In genomic region chr13:20637811-20638210, GRCh38 we compare ENCODE assay signal across 26 cellular contexts.
"Had no signal": no experiment of that assay in that cellular context is flagged by ENCODE, and none has a peak within 500 bp of the region (broad histone marks: within the 10 kb centered on the region; RNA-seq: fewer than 3 reads in every experiment).

No MANE protein-coding gene starts in this region.

- H3K36me3 ChIP-seq: right atrium auricular region, thyroid gland, transverse colon had no signal

- H3K27ac ChIP-seq: left lung, lower lobe of right lung, parathyroid adenoma, psoas muscle, right atrium auricular region, right lobe of liver, testis, thyroid gland, transverse colon, upper lobe of left lung had no signal

- H3K9me3 Mint-ChIP-seq: immature natural killer cell; naive thymus-derived CD8-positive, alpha-beta T cell; nephron; neural crest cell; stimulated activated memory B cell treated with anti-CD40 and anti-IgM and Interleukin-4, amounts not matched to agents 10 μg/mL and 1 μg/mL and 100 μg/mL, for 72 hours; stimulated activated naive CD8-positive, alpha-beta T cell treated with anti-CD3 and anti-CD28 coated beads, Interleukin-15, amount 100 ng/mL, for 72 hours had no signal

- ATAC-seq: left colon; left lung; lower lobe of right lung; naive thymus-derived CD8-positive, alpha-beta T cell; psoas muscle; right lobe of liver; stimulated activated memory B cell treated with anti-CD40 and anti-IgM and Interleukin-4, amounts not matched to agents 10 μg/mL and 1 μg/mL and 100 μg/mL, for 72 hours; stimulated activated naive CD8-positive, alpha-beta T cell treated with anti-CD3 and anti-CD28 coated beads, Interleukin-15, amount 100 ng/mL, for 72 hours had no signal

- H3K9me3 ChIP-seq: left lung, lower lobe of right lung, psoas muscle, right atrium auricular region, right lobe of liver, testis, thyroid gland, transverse colon, upper lobe of left lung had no signal

- H3K27me3 ChIP-seq: left lung, right atrium auricular region, right lobe of liver, testis, thyroid gland, transverse colon, upper lobe of left lung had no signal

- DNase-seq: immature natural killer cell; kidney; left colon; left lung; lower lobe of right lung; mammary epithelial cell; mesenchymal stem cell; naive thymus-derived CD8-positive, alpha-beta T cell; psoas muscle; right lobe of liver; stimulated activated CD4-positive, alpha-beta T cell treated with anti-CD3 and anti-CD28 coated beads, Interleukin-1b, Interleukin-23, amount 100 ng/mL, for 48 hours; stimulated activated CD4-positive, alpha-beta T cell treated with anti-CD3 and anti-CD28 coated beads, Interleukin-2, amount 100 ng/mL, for 48 hours; stimulated activated CD4-positive, alpha-beta T cell treated with anti-CD3 and anti-CD28 coated beads, Interleukin-4, amount 100 ng/mL, for 4 hours; stimulated activated CD8-positive, alpha-beta memory T cell treated with anti-CD3 and anti-CD28 coated beads, Interleukin-4, amount 100 ng/mL, for 48 hours; stimulated activated naive CD4-positive, alpha-beta T cell treated with Interleukin-2 at 50 U/mL for 16 hours; stimulated activated naive CD8-positive, alpha-beta T cell treated with anti-CD3 and anti-CD28 coated beads, Interleukin-15, amount 100 ng/mL, for 72 hours; testis; thyroid gland; transverse colon; upper lobe of left lung had no signal

- H3K4me1 ChIP-seq: left lung, lower lobe of right lung, parathyroid adenoma, psoas muscle, right atrium auricular region, right lobe of liver, testis, thyroid gland, upper lobe of left lung had no signal

- H3K27ac Mint-ChIP-seq: immature natural killer cell; naive thymus-derived CD8-positive, alpha-beta T cell; nephron; stimulated activated memory B cell treated with anti-CD40 and anti-IgM and Interleukin-4, amounts not matched to agents 10 μg/mL and 1 μg/mL and 100 μg/mL, for 72 hours had no signal

- H3K4me3 ChIP-seq: left lung, lower lobe of right lung, psoas muscle, right atrium auricular region, right lobe of liver, smooth muscle cell, testis, thyroid gland, transverse colon, upper lobe of left lung had no signal
